ENCODE assay signal across 19 cellular contexts in genomic region chr3:31543375-31543774, GRCh38. TPM values are rescaled to one million over a fixed set of nuclear protein-coding genes. Genes with fewer than 3 reads are reported as not detected.
DNase-seq lines count a peak whose midpoint lies in the region; ATAC-seq and TF ChIP-seq lines count a peak whose summit lies in the region.
"Had no signal": no experiment of that assay in that cellular context is flagged by ENCODE, and none has a peak within 500 bp of the region (broad histone marks: within the 10 kb centered on the region; RNA-seq: fewer than 3 reads in every experiment).

No MANE protein-coding gene starts in this region.

- H3K79me2 ChIP-seq in Loucy (ENCODE audit: insufficient read depth, low read length) = peaks cover 100% of the 10 kb centered on the region

- H3K4me1 ChIP-seq in Loucy (ENCODE audit: insufficient read depth, low read length, poor library complexity, severe bottlenecking) = peaks cover 57% of the 10 kb centered on the region
- peaks cover 42% of the 10 kb centered on the region for H3K4me1 ChIP-seq in HAP-1

- H3K4me3 ChIP-seq in Loucy (ENCODE audit: low read length, poor library complexity, severe bottlenecking) (peak overlapping the region; percentile 88), HAP-1 (no peak overlapping the region)
- H3K4me3 ChIP-seq: adrenal gland, BLaER1 had no signal

- H3K9ac ChIP-seq in Loucy (ENCODE audit: low read depth, low read length, poor library complexity, severe bottlenecking) = peak overlapping the region; percentile 99
- H3K9ac ChIP-seq: BLaER1 had no signal

- DNase-seq in activated CD8-positive, alpha-beta T cell treated with anti-CD3 and anti-CD28 coated beads for 36 hours = no peak
- no peak for DNase-seq in activated CD8-positive, alpha-beta T cell treated with anti-CD3 and anti-CD28 coated beads, Interleukin-2, amount 10 ng/mL, durations not matched to agents 7 days and 5 days
- DNase-seq in central memory CD8-positive, alpha-beta T cell (ENCODE audit: low spot score in 2 of 2) = no peak
- no peak for DNase-seq in naive thymus-derived CD8-positive, alpha-beta T cell
- no peak for DNase-seq in activated CD4-positive, CD25-positive, alpha-beta regulatory T cell treated with anti-CD3 and anti-CD28 coated beads, Interleukin-2, amount 50 U/mL, for 72 hours
- DNase-seq in RKO (ENCODE audit: low spot score) = no peak
- no peak for DNase-seq in HAP-1 (ENCODE audit: low spot score in 2 of 2)
- DNase-seq: 8988T; activated CD4-positive, alpha-beta memory T cell treated with anti-CD3 and anti-CD28 coated beads, Interleukin-2, amount 10 ng/mL, durations not matched to agents 7 days and 5 days; adrenal gland; caudate nucleus; effector CD8-positive, alpha-beta T cell; hippocampal formation; NCI-H187 treated with DMSO at 0.1 percent for 48 hours; NCI-H446 treated with DMSO at 0.1 percent for 48 hours; NK-92 treated with Interleukin-12 subunit alpha and Interleukin-12 subunit beta, amount 100 ng/mL, for 24 hours; T-helper 2 cell had no signal

- CTCF ChIA-PET in activated CD8-positive, alpha-beta T cell treated with anti-CD3 and anti-CD28 coated beads for 36 hours (lab: Charles Lee) = interaction anchor here (2.5 kb wide), 1 partner anchor 10 kb away, joined by 11 read pairs; the partner anchor contains the start of gene STT3B
- CTCF ChIA-PET in activated CD8-positive, alpha-beta T cell treated with anti-CD3 and anti-CD28 coated beads, Interleukin-2, amount 10 ng/mL, durations not matched to agents 7 days and 5 days (lab: Charles Lee) = no interaction called here

- H3K27ac Mint-ChIP-seq in activated CD8-positive, alpha-beta T cell treated with anti-CD3 and anti-CD28 coated beads for 36 hours = peak overlapping the region; percentile 2
- no peak overlapping the region for H3K27ac Mint-ChIP-seq in activated CD8-positive, alpha-beta T cell treated with anti-CD3 and anti-CD28 coated beads, Interleukin-2, amount 10 ng/mL, durations not matched to agents 7 days and 5 days
- peak overlapping the region; percentile 58 for H3K27ac Mint-ChIP-seq in central memory CD8-positive, alpha-beta T cell (ENCODE audit: low read depth)
- peak overlapping the region in 4 of 10 donors; percentile 30 to 74 (median 69) for H3K27ac Mint-ChIP-seq in naive thymus-derived CD8-positive, alpha-beta T cell
- H3K27ac Mint-ChIP-seq: activated CD4-positive, alpha-beta memory T cell treated with anti-CD3 and anti-CD28 coated beads, Interleukin-2, amount 10 ng/mL, durations not matched to agents 7 days and 5 days had no signal

- H3K4me1 Mint-ChIP-seq in activated CD8-positive, alpha-beta T cell treated with anti-CD3 and anti-CD28 coated beads for 36 hours (ENCODE audit: low read depth) = peaks cover 87% of the 10 kb centered on the region
- H3K4me1 Mint-ChIP-seq in activated CD8-positive, alpha-beta T cell treated with anti-CD3 and anti-CD28 coated beads, Interleukin-2, amount 10 ng/mL, durations not matched to agents 7 days and 5 days (ENCODE audit: low read depth) = peaks cover 76% of the 10 kb centered on the region
- H3K4me1 Mint-ChIP-seq in central memory CD8-positive, alpha-beta T cell = peaks cover 82% of the 10 kb centered on the region
- H3K4me1 Mint-ChIP-seq in naive thymus-derived CD8-positive, alpha-beta T cell = peaks cover 29 to 91% (median 86%) of the 10 kb centered on the region in 4 donors

- H3K27me3 ChIP-seq in Loucy (ENCODE audit: insufficient read depth, low read length, poor library complexity, severe bottlenecking) (peaks cover 41% of the 10 kb centered on the region), HAP-1 (ENCODE audit: low read depth) (no peaks in the 10 kb centered on the region)
- H3K27me3 ChIP-seq: adrenal gland, BLaER1 had no signal

- no peaks in the 10 kb centered on the region for H3K9me3 Mint-ChIP-seq in activated CD8-positive, alpha-beta T cell treated with anti-CD3 and anti-CD28 coated beads for 36 hours
- H3K9me3 Mint-ChIP-seq in activated CD8-positive, alpha-beta T cell treated with anti-CD3 and anti-CD28 coated beads, Interleukin-2, amount 10 ng/mL, durations not matched to agents 7 days and 5 days (ENCODE audit: insufficient read depth) = no peaks in the 10 kb centered on the region
- no peaks in the 10 kb centered on the region for H3K9me3 Mint-ChIP-seq in central memory CD8-positive, alpha-beta T cell
- H3K9me3 Mint-ChIP-seq in naive thymus-derived CD8-positive, alpha-beta T cell = no peaks in the 10 kb centered on the region
- H3K9me3 Mint-ChIP-seq: activated CD4-positive, alpha-beta memory T cell treated with anti-CD3 and anti-CD28 coated beads, Interleukin-2, amount 10 ng/mL, durations not matched to agents 7 days and 5 days had no signal

- H3K27me3 Mint-ChIP-seq in activated CD8-positive, alpha-beta T cell treated with anti-CD3 and anti-CD28 coated beads for 36 hours = no peaks in the 10 kb centered on the region
- no peaks in the 10 kb centered on the region for H3K27me3 Mint-ChIP-seq in activated CD8-positive, alpha-beta T cell treated with anti-CD3 and anti-CD28 coated beads, Interleukin-2, amount 10 ng/mL, durations not matched to agents 7 days and 5 days (ENCODE audit: low read depth)
- H3K27me3 Mint-ChIP-seq in central memory CD8-positive, alpha-beta T cell = no peaks in the 10 kb centered on the region
- no peaks in the 10 kb centered on the region for H3K27me3 Mint-ChIP-seq in naive thymus-derived CD8-positive, alpha-beta T cell
- H3K27me3 Mint-ChIP-seq: activated CD4-positive, alpha-beta memory T cell treated with anti-CD3 and anti-CD28 coated beads, Interleukin-2, amount 10 ng/mL, durations not matched to agents 7 days and 5 days had no signal

- peaks cover 21% of the 10 kb centered on the region for H3K36me3 Mint-ChIP-seq in activated CD8-positive, alpha-beta T cell treated with anti-CD3 and anti-CD28 coated beads for 36 hours (ENCODE audit: low read depth)
- H3K36me3 Mint-ChIP-seq in activated CD8-positive, alpha-beta T cell treated with anti-CD3 and anti-CD28 coated beads, Interleukin-2, amount 10 ng/mL, durations not matched to agents 7 days and 5 days (ENCODE audit: low read depth) = peaks cover 47% of the 10 kb centered on the region
- peaks cover 7% of the 10 kb centered on the region for H3K36me3 Mint-ChIP-seq in central memory CD8-positive, alpha-beta T cell (ENCODE audit: insufficient read depth)
- H3K36me3 Mint-ChIP-seq in naive thymus-derived CD8-positive, alpha-beta T cell = peaks cover 0 to 24% (median 10%) of the 10 kb centered on the region in 3 donors

- H3K4me2 ChIP-seq in Loucy (ENCODE audit: low read depth, low read length, poor library complexity, severe bottlenecking) = peak overlapping the region; percentile 95
- H3K4me2 ChIP-seq: BLaER1 had no signal

- intact Hi-C loops in activated CD8-positive, alpha-beta T cell treated with anti-CD3 and anti-CD28 coated beads for 36 hours (cut with micrococcal nuclease) = no loop called here

- H3K4me3 Mint-ChIP-seq in activated CD8-positive, alpha-beta T cell treated with anti-CD3 and anti-CD28 coated beads for 36 hours = no peak overlapping the region
- H3K4me3 Mint-ChIP-seq in activated CD8-positive, alpha-beta T cell treated with anti-CD3 and anti-CD28 coated beads, Interleukin-2, amount 10 ng/mL, durations not matched to agents 7 days and 5 days = no peak overlapping the region
- H3K4me3 Mint-ChIP-seq in central memory CD8-positive, alpha-beta T cell = no peak overlapping the region
- H3K4me3 Mint-ChIP-seq in naive thymus-derived CD8-positive, alpha-beta T cell = peak overlapping the region in 7 of 10 donors; percentile 0 to 45 (median 11)
- H3K4me3 Mint-ChIP-seq: activated CD4-positive, alpha-beta memory T cell treated with anti-CD3 and anti-CD28 coated beads, Interleukin-2, amount 10 ng/mL, durations not matched to agents 7 days and 5 days had no signal

- H3F3A ChIP-seq in Loucy (ENCODE audit: low read depth) = peaks cover 36% of the 10 kb centered on the region

- peaks cover 98% of the 10 kb centered on the region for H4K20me1 ChIP-seq in Loucy (ENCODE audit: insufficient read depth, low read length, poor library complexity, severe bottlenecking)

- no peak for ATAC-seq in activated CD8-positive, alpha-beta T cell treated with anti-CD3 and anti-CD28 coated beads for 36 hours
- no peak for ATAC-seq in activated CD8-positive, alpha-beta T cell treated with anti-CD3 and anti-CD28 coated beads, Interleukin-2, amount 10 ng/mL, durations not matched to agents 7 days and 5 days
- no peak for ATAC-seq in central memory CD8-positive, alpha-beta T cell (replicated peaks; ENCODE audit: extremely low read depth, poor library complexity, severe bottlenecking)
- no peak for ATAC-seq in naive thymus-derived CD8-positive, alpha-beta T cell

- no peak overlapping the region for H2AFZ ChIP-seq in Loucy (ENCODE audit: low read length)

- H3K36me3 ChIP-seq in Loucy (ENCODE audit: insufficient read depth, low read length) (peaks cover 98% of the 10 kb centered on the region), HAP-1 (replicated peaks) (peaks cover 9% of the 10 kb centered on the region; the same call in 1 of the 2 replicates)
- H3K36me3 ChIP-seq: adrenal gland had no signal

- H3K9me3 ChIP-seq in Loucy (ENCODE audit: insufficient read depth, low read depth, low read length) (no peaks in the 10 kb centered on the region), HAP-1 (no peaks in the 10 kb centered on the region)

- H3K9me2 ChIP-seq in Loucy (replicated peaks; ENCODE audit: low read depth, low read length) = no peaks in the 10 kb centered on the region

- in situ Hi-C loops in HAP-1 (cut with MboI; ENCODE audit: low sequenced_read_pairs) = no loop called here

- TF ChIP-seq CTCF in activated CD8-positive, alpha-beta T cell treated with anti-CD3 and anti-CD28 coated beads for 36 hours (IDR thresholded peaks at IDR 0.05) = no peak
- no peak for TF ChIP-seq CTCF in Loucy (conservative IDR thresholded peaks at IDR 0.05; ENCODE audit: low read length)

- POLR2A ChIA-PET in activated CD8-positive, alpha-beta T cell treated with anti-CD3 and anti-CD28 coated beads for 36 hours (lab: Charles Lee) = no interaction called here
- POLR2A ChIA-PET in activated CD8-positive, alpha-beta T cell treated with anti-CD3 and anti-CD28 coated beads, Interleukin-2, amount 10 ng/mL, durations not matched to agents 7 days and 5 days (lab: Charles Lee) = interaction anchor here (0.6 to 0.8 kb wide), 2 partner anchors 11 to 92 kb away, joined by 3 read pairs; partner anchors contain the start of gene STT3B
- POLR2A ChIA-PET in naive thymus-derived CD8-positive, alpha-beta T cell (lab: Charles Lee) = interaction anchor here (3.2 kb wide), 1 partner anchor 10 kb away, joined by 23 read pairs; the partner anchor contains the start of gene STT3B

RNA-seq across cellular contexts. Expression of gene STT3B, which starts 10.7 kb away (rescaled TPM):
- 100 to 1,000 TPM in 1 of 2 experiments, 10 to 100 TPM in 1; 92.8 to 103 TPM for total RNA-seq in activated CD8-positive, alpha-beta T cell treated with anti-CD3 and anti-CD28 coated beads for 36 hours
- 100 to 1,000 TPM; 137 to 140 TPM for total RNA-seq in activated CD8-positive, alpha-beta T cell treated with anti-CD3 and anti-CD28 coated beads, Interleukin-2, amount 10 ng/mL, durations not matched to agents 7 days and 5 days
- total RNA-seq in naive thymus-derived CD8-positive, alpha-beta T cell = 100 to 1,000 TPM; 103 to 108 TPM
- polyA plus RNA-seq in naive thymus-derived CD8-positive, alpha-beta T cell = 100 to 1,000 TPM in 1 of 3 donors, 10 to 100 TPM in 2; 85.1 to 107 (median 97.4) TPM

Comparison
In these comparisons a context has a peak if more than half of its experiments do, and no peak if none do; other contexts are left out.
1. H3K4me3 Mint-ChIP-seq: peak in naive thymus-derived CD8-positive, alpha-beta T cell (7 of 10); none in activated CD8-positive, alpha-beta T cell treated with anti-CD3 and anti-CD28 coated beads for 36 hours (single experiment), activated CD8-positive, alpha-beta T cell treated with anti-CD3 and anti-CD28 coated beads, Interleukin-2, amount 10 ng/mL, durations not matched to agents 7 days and 5 days (single experiment) and central memory CD8-positive, alpha-beta T cell (single experiment).